Comparison of ENCODE assay signal across 13 cellular contexts in the genomic region with DNA sequence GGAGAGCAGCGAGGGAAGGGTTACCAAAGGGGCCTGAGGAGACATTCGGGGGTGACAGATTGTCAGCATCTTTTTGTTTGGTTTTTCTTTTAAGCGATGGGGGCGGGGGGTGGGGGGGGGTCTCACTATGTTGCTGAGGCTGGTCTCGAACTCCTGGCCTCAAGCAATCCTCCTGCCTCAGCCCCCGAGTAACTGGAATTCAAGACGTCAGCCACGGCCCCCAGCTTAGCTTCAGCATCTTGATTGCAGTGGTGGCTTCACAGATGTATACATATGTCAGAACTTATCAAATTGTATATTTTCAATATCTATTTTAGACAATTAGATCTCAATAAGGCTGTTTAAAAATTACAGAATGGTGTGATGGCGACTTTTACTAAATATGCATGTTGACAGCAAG. TPM values are rescaled to one million over a fixed set of nuclear protein-coding genes. Genes with fewer than 3 reads are reported as not detected.
DNase-seq lines count a peak whose midpoint lies in the region; ATAC-seq, FAIRE-seq and TF ChIP-seq lines count a peak whose summit lies in the region.
"Had no signal": no experiment of that assay in that cellular context is flagged by ENCODE, and none has a peak within 500 bp of the region (broad histone marks: within the 10 kb centered on the region; RNA-seq: fewer than 3 reads in every experiment).

No MANE protein-coding gene starts in this region.

- no peak for TF ChIP-seq RAD21 in K562 (CRISPR knock-in tag; conservative IDR thresholded peaks at IDR 0.05 in 1 of 2, IDR thresholded peaks at IDR 0.05 in 1 of 2)

- H2AFZ ChIP-seq in K562 (ENCODE audit: low read depth, low read length): peak overlapping the region; percentile 95
- H2AFZ ChIP-seq: parathyroid adenoma had no signal

- no peak for TF ChIP-seq CTCF in K562 (IDR thresholded peaks at IDR 0.05 in 2 of 3, conservative IDR thresholded peaks at IDR 0.05 in 1 of 3; ENCODE audit: insufficient read depth in 2 of 3, low read depth in 1 of 3, low read length in 3 of 3)
- no peak for TF ChIP-seq CTCF in psoas muscle (IDR thresholded peaks at IDR 0.05)

- H3K27ac Mint-ChIP-seq in CD8-positive, alpha-beta memory T cell: peak overlapping the region; percentile 89 to 99 (median 96)

- H3K9ac ChIP-seq in K562 (ENCODE audit: insufficient read depth in 1 of 2, low read depth in 2 of 2, low read length in 2 of 2): peak overlapping the region; percentile 32 to 76; a peak in 3 of 4 replicates
- H3K9ac ChIP-seq: parathyroid adenoma had no signal

- peak overlapping the region; percentile 40 for H3K4me3 ChIP-seq in CD8-positive, alpha-beta memory T cell (ENCODE audit: low read length)
- peak overlapping the region; percentile 42 for H3K4me3 ChIP-seq in Jurkat, Clone E6-1 (ENCODE audit: low read length)
- H3K4me3 ChIP-seq in K562 (no peak overlapping the region), psoas muscle (no peak overlapping the region)
- H3K4me3 ChIP-seq: left ventricle myocardium inferior, SK-N-MC had no signal

- ATAC-seq in K562 (no peak), psoas muscle (no peak), GM21825 (IDR thresholded peaks at IDR 0.05; ENCODE audit: unreplicated experiment) (no peak)

- POLR2A ChIA-PET in CD8-positive, alpha-beta memory T cell (lab: Charles Lee): interaction anchor here (0.9 to 3.5 kb wide), 7 partner anchors 11 to 262 kb away, joined by 3 to 18 read pairs (median 6); no protein-coding TSS in a partner anchor
- POLR2A ChIA-PET in K562 (lab: Yijun Ruan, JAX): interaction anchor here (0.6 to 4.0 kb wide), 9 partner anchors 9 to 624 kb away, joined by 3 to 23 read pairs (median 3); no protein-coding TSS in a partner anchor

- no peaks in the 10 kb centered on the region for H3K36me3 Mint-ChIP-seq in CD8-positive, alpha-beta memory T cell

- H3K27ac ChIP-seq in CD8-positive, alpha-beta memory T cell (ENCODE audit: low read depth, low read length): peak overlapping the region; percentile 75
- peak overlapping the region; percentile 57 for H3K27ac ChIP-seq in K562 (ENCODE audit: extremely low read depth, low read depth, low read length)
- H3K27ac ChIP-seq in psoas muscle: peak overlapping the region; percentile 91
- H3K27ac ChIP-seq: left ventricle myocardium inferior, parathyroid adenoma, SK-N-MC had no signal

- H3K4me3 Mint-ChIP-seq in CD8-positive, alpha-beta memory T cell: peak overlapping the region; percentile 17 to 92 (median 72)

- no peak for TF ChIP-seq POLR2A in K562 (conservative IDR thresholded peaks at IDR 0.05)

- BruUV-seq in K562 (replicated peaks; lab: Mats Ljungman, UMichigan): no TSS peak

- H3K79me2 ChIP-seq in K562 (ENCODE audit: control insufficient read depth, insufficient read depth, low read length): peaks cover 4% of the 10 kb centered on the region; the same call in 1 of the 3 replicates
- H3K79me2 ChIP-seq: parathyroid adenoma had no signal

- intact Hi-C loops in K562 (cut with micrococcal nuclease) (no loop called here), psoas muscle (cut with DNase I) (no loop called here)

- no peak for TF ChIP-seq EP300 in K562 (IDR thresholded peaks at IDR 0.05; ENCODE audit: low read length)

- DNase-seq in CD8-positive, alpha-beta memory T cell: no peak
- DNase-seq in Jurkat, Clone E6-1 (ENCODE audit: low read depth, low spot score): no peak
- no peak for DNase-seq in K562 (ENCODE audit: extremely low read depth in 1 of 4, low spot score in 3 of 4)
- peak in 1 of 2 donors; percentile 10 for DNase-seq in psoas muscle
- DNase-seq in NAMALWA (ENCODE audit: low spot score): no peak
- no peak for DNase-seq in globus pallidus (ENCODE audit: low spot score)
- DNase-seq in KBM-7: no peak
- DNase-seq: left ventricle myocardium inferior, NCI-H187 treated with DMSO at 0.1 percent for 48 hours had no signal

- no peaks in the 10 kb centered on the region for H3K27me3 Mint-ChIP-seq in CD8-positive, alpha-beta memory T cell

- no peaks in the 10 kb centered on the region for H3K36me3 ChIP-seq in CD8-positive, alpha-beta memory T cell (ENCODE audit: insufficient read depth, low read length)
- H3K36me3 ChIP-seq in K562 (ENCODE audit: control insufficient read depth, insufficient read depth, low read length) (no peaks in the 10 kb centered on the region), psoas muscle (ENCODE audit: insufficient read depth in 1 of 2, low read depth in 1 of 2) (no peaks in the 10 kb centered on the region)
- H3K36me3 ChIP-seq: left ventricle myocardium inferior had no signal

- CTCF ChIA-PET in CD8-positive, alpha-beta memory T cell (lab: Charles Lee): interaction anchor here (1.0 to 4.7 kb wide), 9 partner anchors 12 to 106 kb away, joined by 3 to 62 read pairs (median 6); no protein-coding TSS in a partner anchor
- CTCF ChIA-PET in K562 (lab: Yijun Ruan, JAX; ENCODE audit: low intra/inter-chr PET ratio): no interaction called here

- H3K9me3 ChIP-seq in CD8-positive, alpha-beta memory T cell (ENCODE audit: low read length): no peaks in the 10 kb centered on the region
- H3K9me3 ChIP-seq in K562 (replicated peaks; ENCODE audit: control insufficient read depth, insufficient read depth, low read depth, low read length): no peaks in the 10 kb centered on the region
- no peaks in the 10 kb centered on the region for H3K9me3 ChIP-seq in psoas muscle
- H3K9me3 ChIP-seq: left ventricle myocardium inferior had no signal

- no peaks in the 10 kb centered on the region for H4K20me1 ChIP-seq in K562 (replicated peaks; ENCODE audit: control insufficient read depth, insufficient read depth, low read length)

- H3K4me2 ChIP-seq in K562 (ENCODE audit: insufficient read depth, low read length): peak overlapping the region; percentile 67

- in situ Hi-C loops in K562 (cut with MboI): no loop called here
- in situ Hi-C loops in KBM-7 (cut with MboI; ENCODE audit: low pct_unique_long_range_greater_than_20kb, low sequenced_read_pairs): no loop called here

- WGBS in K562 (ENCODE audit: insufficient coverage, low coverage, missing lambda C conversion rate): 43% methylated on average over 7 of the region's 9 CpGs
- WGBS in psoas muscle, 3 donors: 68 to 79% (median 71%) methylated on average over 7 to 9 of the region's 9 CpGs

- H3K27me3 ChIP-seq in CD8-positive, alpha-beta memory T cell (ENCODE audit: insufficient read depth, low read length, poor library complexity, severe bottlenecking): no peaks in the 10 kb centered on the region
- no peaks in the 10 kb centered on the region for H3K27me3 ChIP-seq in K562 (ENCODE audit: control insufficient read depth in 2 of 2, insufficient read depth in 2 of 2, low read length in 2 of 2)
- H3K27me3 ChIP-seq in psoas muscle (ENCODE audit: insufficient read depth in 3 of 3, low read length in 2 of 3): no peaks in the 10 kb centered on the region

- FAIRE-seq in K562 (lab: Jason Lieb, UNC): no peak

- H3K9me3 Mint-ChIP-seq in CD8-positive, alpha-beta memory T cell: no peaks in the 10 kb centered on the region

- H3K4me1 ChIP-seq in CD8-positive, alpha-beta memory T cell (ENCODE audit: insufficient read depth, low read length): peaks cover 49% of the 10 kb centered on the region
- peaks cover 59 to 75% of the 10 kb centered on the region in 2 experiments for H3K4me1 ChIP-seq in K562 (replicated peaks in 1 of 2; ENCODE audit: control insufficient read depth in 2 of 2, insufficient read depth in 2 of 2, low read length in 2 of 2)
- H3K4me1 ChIP-seq in psoas muscle: peaks cover 4% of the 10 kb centered on the region
- H3K4me1 ChIP-seq: left ventricle myocardium inferior, parathyroid adenoma had no signal

- H3K9me1 ChIP-seq in K562 (ENCODE audit: control insufficient read depth, insufficient read depth, low read length): no peaks in the 10 kb centered on the region

- H3K4me1 Mint-ChIP-seq in CD8-positive, alpha-beta memory T cell: peaks cover 44 to 64% (median 61%) of the 10 kb centered on the region in 3 donors

RNA-seq across cellular contexts. Expression of gene ZDHHC19, which starts 30.9 kb away (rescaled TPM):
- not detected for total RNA-seq in CD8-positive, alpha-beta memory T cell
- not detected for polyA plus RNA-seq in CD8-positive, alpha-beta memory T cell
- polyA plus RNA-seq in Jurkat, Clone E6-1 (2012; ENCODE audit: insufficient read depth, insufficient read length): not detected
- 2.7 and 8.2 TPM in 2 replicates for total RNA-seq in K562 (2011; cell fraction: chromatin; rRNA removed; ENCODE audit: low replicate concordance)
- 2.1 and 2.3 TPM in 2 replicates for total RNA-seq in K562 (2011; cell fraction: nucleolus; rRNA removed)
- total RNA-seq in K562 (2011; cell fraction: nucleoplasm; rRNA removed): 3.0 and 4.6 TPM in 2 replicates
- total RNA-seq in K562 (2014; rRNA removed) (3.4 and 3.5 TPM in 2 replicates), K562 (2014; rRNA removed; fragmentation: Illumina TruSeq; extraction: Trizol) (0.67 and 0.98 TPM in 2 replicates), K562 (2015; rRNA removed; fragmentation: Illumina TruSeq; extraction: Trizol) (0.94 and 1.7 TPM in 2 replicates), K562 (2021) (5.5 and 6.1 TPM in 2 replicates), psoas muscle (1 to 10 TPM in 1 of 4 donors, under 1 TPM in 2, not detected in 1; 0.38 to 1.1 (median 0.43) TPM)
- polyA plus RNA-seq in K562 (2011; rRNA removed) (0.78 and 1.2 TPM in 2 replicates), K562 (2014; fragmentation: Illumina TruSeq; extraction: Trizol) (0.40 and 3.5 TPM in 2 replicates), K562 (2014; fragmentation: Nextera tagmentation; extraction: Ambion mirVana) (1 to 10 TPM; 2.0 to 2.7 TPM), K562 (2014; rRNA removed) (1.1 and 5.5 TPM in 2 replicates), psoas muscle (under 1 TPM in 2 of 3 donors, not detected in 1; 0.25 to 0.34 TPM)
- 0.77 and 3.4 TPM in 2 replicates for polyA plus RNA-seq in K562 (2011; cell fraction: cytosol; rRNA removed)
- polyA plus RNA-seq in K562 (2011; cell fraction: nucleus; rRNA removed): 2.9 and 3.2 TPM in 2 replicates
- polyA plus RNA-seq in K562 (2012): 3.2 and 5.2 TPM in 2 replicates
- polyA minus RNA-seq in K562 (2011; rRNA and poly(A)+ RNA removed): 3.3 TPM in 1 of 2 replicates, not detected in the other
- 1.6 TPM in 1 of 2 replicates, not detected in the other for polyA minus RNA-seq in K562 (2011; cell fraction: cytosol; rRNA and poly(A)+ RNA removed)
- polyA minus RNA-seq in K562 (2011; cell fraction: nucleus; rRNA and poly(A)+ RNA removed): 1.1 TPM in 1 of 2 replicates, not detected in the other
- total RNA-seq: H7, left ventricle myocardium inferior had no signal

RNA-seq across cellular contexts. Expression of gene SLC51A, which starts 36.0 kb away (rescaled TPM):
- not detected for total RNA-seq in CD8-positive, alpha-beta memory T cell
- polyA plus RNA-seq in CD8-positive, alpha-beta memory T cell: 1.1 TPM
- 1.9 TPM for polyA plus RNA-seq in Jurkat, Clone E6-1 (2012; ENCODE audit: insufficient read depth, insufficient read length)
- 0.62 TPM in 1 of 2 replicates, not detected in the other for total RNA-seq in K562 (2011; cell fraction: chromatin; rRNA removed; ENCODE audit: low replicate concordance)
- not detected in 2 replicates for total RNA-seq in K562 (2011; cell fraction: nucleolus; rRNA removed)
- total RNA-seq in K562 (2011; cell fraction: nucleoplasm; rRNA removed): not detected in 2 replicates
- total RNA-seq in K562 (2014; rRNA removed) (not detected in 2 replicates), K562 (2014; rRNA removed; fragmentation: Illumina TruSeq; extraction: Trizol) (not detected in 2 replicates), K562 (2015; rRNA removed; fragmentation: Illumina TruSeq; extraction: Trizol) (not detected in 2 replicates), K562 (2021) (not detected in 2 replicates), psoas muscle (under 1 TPM in 1 of 4 donors, not detected in 3; 0.39 TPM)
- polyA plus RNA-seq in K562 (2011; rRNA removed) (not detected in 2 replicates), K562 (2014; fragmentation: Illumina TruSeq; extraction: Trizol) (not detected in 2 replicates), K562 (2014; fragmentation: Nextera tagmentation; extraction: Ambion mirVana) (under 1 TPM; 0.35 to 0.38 TPM), K562 (2014; rRNA removed) (not detected in 2 replicates), psoas muscle (under 1 TPM; 0.31 to 0.44 (median 0.40) TPM)
- polyA plus RNA-seq in K562 (2011; cell fraction: cytosol; rRNA removed): not detected in 2 replicates
- polyA plus RNA-seq in K562 (2011; cell fraction: nucleus; rRNA removed): not detected in 2 replicates
- polyA plus RNA-seq in K562 (2012): 1.1 and 1.4 TPM in 2 replicates
- not detected in 2 replicates for polyA minus RNA-seq in K562 (2011; rRNA and poly(A)+ RNA removed)
- polyA minus RNA-seq in K562 (2011; cell fraction: cytosol; rRNA and poly(A)+ RNA removed): not detected in 2 replicates
- not detected in 2 replicates for polyA minus RNA-seq in K562 (2011; cell fraction: nucleus; rRNA and poly(A)+ RNA removed)
- total RNA-seq: left ventricle myocardium inferior had no signal

Comparison
In these comparisons a context has a peak if more than half of its experiments do, and no peak if none do; other contexts are left out.
1. H3K4me3 ChIP-seq: peak in CD8-positive, alpha-beta memory T cell (single experiment) and Jurkat, Clone E6-1 (single experiment); none in K562 (single experiment) and psoas muscle (single experiment).
2. Peak in every context shown above with its lines, with median percentiles within 50 percentile points of each other: H3K27ac ChIP-seq.